15 cellular contexts compared by ENCODE assay signal in the genomic region with DNA sequence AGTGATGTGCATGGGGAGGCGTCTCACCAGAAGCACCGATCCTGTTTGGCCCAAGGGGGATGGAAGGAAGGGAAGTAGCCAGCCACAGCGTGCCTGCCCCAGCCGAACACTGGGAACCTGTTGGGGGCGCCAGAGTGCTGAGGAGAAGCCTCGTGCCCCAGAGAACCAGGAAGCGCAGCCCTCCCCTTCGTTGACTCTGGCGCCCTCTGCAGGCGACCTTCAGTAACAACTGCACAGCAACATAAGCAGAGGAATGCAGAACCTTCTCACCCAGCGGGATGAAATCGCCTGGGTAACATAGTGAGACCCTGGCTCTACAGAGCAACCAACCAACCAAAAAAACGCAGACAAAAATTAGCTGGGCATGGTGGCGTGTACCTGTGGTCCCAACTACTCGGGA. TPM values are rescaled to one million over a fixed set of nuclear protein-coding genes. Genes with fewer than 3 reads are reported as not detected.
A peak's percentile ranks its signal among the peaks of the same experiment; 100 is the strongest.
DNase-seq lines count a peak whose midpoint lies in the region; ATAC-seq and TF ChIP-seq lines count a peak whose summit lies in the region.
"Not testable (repeated sequence)": the region's sequence is repeated elsewhere in the genome, so short reads cannot be mapped to it uniquely, and the experiment has no call there.
"Had no signal": no experiment of that assay in that cellular context is flagged by ENCODE, and none has a peak within 500 bp of the region (broad histone marks: within the 10 kb centered on the region; RNA-seq: fewer than 3 reads in every experiment).

No MANE protein-coding gene starts in this region.

- in situ Hi-C loops in KBM-7 (cut with MboI; ENCODE audit: low pct_unique_long_range_greater_than_20kb, low sequenced_read_pairs) = not testable (repeated sequence)

- not testable (repeated sequence) for DNase-seq in AG09309 (ENCODE audit: low read depth)
- DNase-seq in GM12865 (ENCODE audit: low read depth) = peak; percentile 37
- DNase-seq in KBM-7 = peak; percentile 52
- peak; percentile 45 for DNase-seq in NCI-H69 (lab: John Stamatoyannopoulos, UW)
- DNase-seq in T-helper 9 cell = peak; percentile 13
- DNase-seq in activated CD8-positive, alpha-beta memory T cell treated with anti-CD3 and anti-CD28 coated beads, Interleukin-2, amount 10 ng/mL, durations not matched to agents 7 days and 5 days = peak; percentile 52
- DNase-seq in dermis blood vessel endothelial cell = peak; percentile 0
- DNase-seq in stimulated activated CD4-positive, alpha-beta T cell treated with anti-CD3 and anti-CD28 coated beads, Interleukin-1b, Interleukin-23, amount 100 ng/mL, for 48 hours = peak; percentile 46

- H3K27ac Mint-ChIP-seq in activated CD8-positive, alpha-beta memory T cell treated with anti-CD3 and anti-CD28 coated beads, Interleukin-2, amount 10 ng/mL, durations not matched to agents 7 days and 5 days = not testable (repeated sequence)

- H3K27me3 Mint-ChIP-seq in activated CD8-positive, alpha-beta memory T cell treated with anti-CD3 and anti-CD28 coated beads, Interleukin-2, amount 10 ng/mL, durations not matched to agents 7 days and 5 days = not testable (repeated sequence)

- TF ChIP-seq CTCF in AG09309 (IDR thresholded peaks at IDR 0.05; ENCODE audit: control insufficient read depth, insufficient read depth, low read depth, low read length, missing control alignments) (peak; percentile 18), GM12865 (IDR thresholded peaks at IDR 0.05; ENCODE audit: insufficient read depth, low read depth, low read length, missing control alignments) (peak; percentile 27)

- H3K36me3 Mint-ChIP-seq in activated CD8-positive, alpha-beta memory T cell treated with anti-CD3 and anti-CD28 coated beads, Interleukin-2, amount 10 ng/mL, durations not matched to agents 7 days and 5 days = not testable (repeated sequence)

- H3K9me3 Mint-ChIP-seq in activated CD8-positive, alpha-beta memory T cell treated with anti-CD3 and anti-CD28 coated beads, Interleukin-2, amount 10 ng/mL, durations not matched to agents 7 days and 5 days (ENCODE audit: low read depth) = not testable (repeated sequence)

- H3K4me3 Mint-ChIP-seq in activated CD8-positive, alpha-beta memory T cell treated with anti-CD3 and anti-CD28 coated beads, Interleukin-2, amount 10 ng/mL, durations not matched to agents 7 days and 5 days = not testable (repeated sequence)

- H3K4me1 Mint-ChIP-seq in activated CD8-positive, alpha-beta memory T cell treated with anti-CD3 and anti-CD28 coated beads, Interleukin-2, amount 10 ng/mL, durations not matched to agents 7 days and 5 days = not testable (repeated sequence)

- H3K4me3 ChIP-seq in AG09309 (ENCODE audit: control insufficient read depth, low read depth, low read length); GM12865 (ENCODE audit: low read depth, low read length): not testable (repeated sequence)

- CTCF ChIA-PET in activated CD8-positive, alpha-beta memory T cell treated with anti-CD3 and anti-CD28 coated beads, Interleukin-2, amount 10 ng/mL, durations not matched to agents 7 days and 5 days (lab: Charles Lee) = not testable (repeated sequence)

- ATAC-seq in activated CD8-positive, alpha-beta memory T cell treated with anti-CD3 and anti-CD28 coated beads, Interleukin-2, amount 10 ng/mL, durations not matched to agents 7 days and 5 days = not testable (repeated sequence)

RNA-seq across cellular contexts. Expression of a gene that starts 4.3 kb away (rescaled TPM):
- total RNA-seq in activated CD8-positive, alpha-beta memory T cell treated with anti-CD3 and anti-CD28 coated beads, Interleukin-2, amount 10 ng/mL, durations not matched to agents 7 days and 5 days = not detected
- total RNA-seq in dermis blood vessel endothelial cell = not detected in 2 replicates
- total RNA-seq: activated B cell treated with CpG ODN at 0.5 μM for 24 hours; activated T-helper 17 cell treated with anti-CD3 and anti-CD28 coated beads, Interleukin-2, amount 50 U/mL, for 72 hours; ascending aorta; lung microvascular endothelial cell; naive thymus-derived CD8-positive, alpha-beta T cell; thyroid gland had no signal

RNA-seq across cellular contexts. Expression of a gene that starts 4.5 kb away (rescaled TPM):
- total RNA-seq in activated CD8-positive, alpha-beta memory T cell treated with anti-CD3 and anti-CD28 coated beads, Interleukin-2, amount 10 ng/mL, durations not matched to agents 7 days and 5 days = not detected
- not detected in 2 replicates for total RNA-seq in dermis blood vessel endothelial cell
- total RNA-seq: activated B cell treated with CpG ODN at 0.5 μM for 24 hours; activated T-helper 17 cell treated with anti-CD3 and anti-CD28 coated beads, Interleukin-2, amount 50 U/mL, for 72 hours; ascending aorta; lung microvascular endothelial cell; naive thymus-derived CD8-positive, alpha-beta T cell; thyroid gland had no signal

RNA-seq across cellular contexts. Expression of a gene that starts 17.4 kb away (rescaled TPM):
- total RNA-seq in activated CD8-positive, alpha-beta memory T cell treated with anti-CD3 and anti-CD28 coated beads, Interleukin-2, amount 10 ng/mL, durations not matched to agents 7 days and 5 days = not detected
- total RNA-seq in dermis blood vessel endothelial cell = not detected in 2 replicates
- total RNA-seq: activated B cell treated with CpG ODN at 0.5 μM for 24 hours; activated T-helper 17 cell treated with anti-CD3 and anti-CD28 coated beads, Interleukin-2, amount 50 U/mL, for 72 hours; ascending aorta; lung microvascular endothelial cell; naive thymus-derived CD8-positive, alpha-beta T cell; prostate gland; thyroid gland had no signal

RNA-seq across cellular contexts. Expression of a gene that starts 34.6 kb away (rescaled TPM):
- not detected for total RNA-seq in activated CD8-positive, alpha-beta memory T cell treated with anti-CD3 and anti-CD28 coated beads, Interleukin-2, amount 10 ng/mL, durations not matched to agents 7 days and 5 days
- total RNA-seq in dermis blood vessel endothelial cell = not detected in 2 replicates
- total RNA-seq: activated B cell treated with CpG ODN at 0.5 μM for 24 hours; activated T-helper 17 cell treated with anti-CD3 and anti-CD28 coated beads, Interleukin-2, amount 50 U/mL, for 72 hours; ascending aorta; lung microvascular endothelial cell; naive thymus-derived CD8-positive, alpha-beta T cell; prostate gland; thyroid gland had no signal

RNA-seq across cellular contexts. Expression of a gene that starts 51.9 kb away (rescaled TPM):
- total RNA-seq in activated CD8-positive, alpha-beta memory T cell treated with anti-CD3 and anti-CD28 coated beads, Interleukin-2, amount 10 ng/mL, durations not matched to agents 7 days and 5 days = not detected
- total RNA-seq in dermis blood vessel endothelial cell = not detected in 2 replicates
- total RNA-seq: activated B cell treated with CpG ODN at 0.5 μM for 24 hours; activated T-helper 17 cell treated with anti-CD3 and anti-CD28 coated beads, Interleukin-2, amount 50 U/mL, for 72 hours; ascending aorta; lung microvascular endothelial cell; naive thymus-derived CD8-positive, alpha-beta T cell; prostate gland; thyroid gland had no signal
